In genomic region chr1:7341145-7341900, GRCh38 we compare ENCODE assay signal across 14 cellular contexts.
DNase-seq lines count a peak whose midpoint lies in the region; ATAC-seq and TF ChIP-seq lines count a peak whose summit lies in the region.
"Had no signal": no experiment of that assay in that cellular context is flagged by ENCODE, and none has a peak within 500 bp of the region (broad histone marks: within the 10 kb centered on the region; RNA-seq: fewer than 3 reads in every experiment).

No MANE protein-coding gene starts in this region.

- H3K4me1 ChIP-seq in BLaER1 treated with 17β-estradiol and CSF1 and Interleukin-3, amounts not matched to agents 10 nM and 100 nM = peaks cover 0 to 30% (median 19%) of the 10 kb centered on the region in 10 experiments; a peak in 14 of 20 replicates
- H3K4me1 ChIP-seq in spleen (no peaks in the 10 kb centered on the region), right lobe of liver (peaks cover 0 to 1% (median under 1%) of the 10 kb centered on the region in 4 donors)

- peak overlapping the region; percentile 87 for H3K27ac Mint-ChIP-seq in mesothelial cell of epicardium
- H3K27ac Mint-ChIP-seq: activated naive CD8-positive, alpha-beta T cell; stimulated activated naive CD8-positive, alpha-beta T cell treated with anti-CD3 and anti-CD28 coated beads, Interleukin-15, Interleukin-2, amounts not matched to agents 100 ng/mL and 50 ng/mL, for 24 hours had no signal

- TF ChIP-seq POLR2A in spleen (IDR thresholded peaks at IDR 0.05) = no peak
- no peak for TF ChIP-seq POLR2A in right lobe of liver (IDR thresholded peaks at IDR 0.05)

- ATAC-seq in right lobe of liver (no peak), HG02973 (IDR thresholded peaks at IDR 0.05; ENCODE audit: unreplicated experiment) (no peak)
- ATAC-seq: left lobe of liver had no signal

- peaks cover 14% of the 10 kb centered on the region for H3K4me1 Mint-ChIP-seq in mesothelial cell of epicardium

- 69 to 81% (median 77%) methylated on average over 10 to 11 of the region's 11 CpGs for WGBS in spleen, 5 donors
- 60% methylated on average over 4 of the region's 11 CpGs for WGBS in right lobe of liver (ENCODE audit: insufficient coverage, low coverage, low lambda C conversion rate, missing lambda C conversion rate)

- TF ChIP-seq CTCF in cardiac fibroblast (IDR thresholded peaks at IDR 0.05; ENCODE audit: low read depth, low read length) (no peak), mesothelial cell of epicardium (IDR thresholded peaks at IDR 0.05; ENCODE audit: unreplicated experiment) (no peak), spleen (IDR thresholded peaks at IDR 0.05 in 8 of 11, conservative IDR thresholded peaks at IDR 0.05 in 3 of 11) (no peak), right lobe of liver (IDR thresholded peaks at IDR 0.05) (no peak)

- no peak overlapping the region for H3K4me3 Mint-ChIP-seq in mesothelial cell of epicardium
- H3K4me3 Mint-ChIP-seq: activated naive CD8-positive, alpha-beta T cell; stimulated activated naive CD8-positive, alpha-beta T cell treated with anti-CD3 and anti-CD28 coated beads, Interleukin-15, Interleukin-2, amounts not matched to agents 100 ng/mL and 50 ng/mL, for 24 hours had no signal

- no peaks in the 10 kb centered on the region for H3K27me3 Mint-ChIP-seq in mesothelial cell of epicardium (ENCODE audit: low read depth)
- H3K27me3 Mint-ChIP-seq: activated naive CD8-positive, alpha-beta T cell; stimulated activated naive CD8-positive, alpha-beta T cell treated with anti-CD3 and anti-CD28 coated beads, Interleukin-15, Interleukin-2, amounts not matched to agents 100 ng/mL and 50 ng/mL, for 24 hours had no signal

- H3K27ac ChIP-seq in BLaER1 treated with 17β-estradiol and CSF1 and Interleukin-3, amounts not matched to agents 10 nM and 100 nM = no peak overlapping the region
- H3K27ac ChIP-seq in spleen (no peak overlapping the region), right lobe of liver (no peak overlapping the region)

- no peak overlapping the region for H3K4me3 ChIP-seq in BLaER1 treated with 17β-estradiol and CSF1 and Interleukin-3, amounts not matched to agents 10 nM and 100 nM
- H3K4me3 ChIP-seq in cardiac fibroblast (replicated peaks in 1 of 2; ENCODE audit: low read depth in 2 of 2, low read length in 2 of 2) = no peak overlapping the region
- no peak overlapping the region for H3K4me3 ChIP-seq in spleen
- no peak overlapping the region for H3K4me3 ChIP-seq in right lobe of liver

- H3K4me2 ChIP-seq in BLaER1 treated with 17β-estradiol and CSF1 and Interleukin-3, amounts not matched to agents 10 nM and 100 nM = peak overlapping the region in 6 of 11 experiments; percentile 19 to 59 (median 42); a peak in 10 of 22 replicates

- H4K20me1 ChIP-seq in BLaER1 treated with 17β-estradiol and CSF1 and Interleukin-3, amounts not matched to agents 10 nM and 100 nM = no peaks in the 10 kb centered on the region

- intact Hi-C loops in spleen (cut with DNase I; ENCODE audit: low total_unique reads) (no loop called here), right lobe of liver (cut with DNase I) (no loop called here)

- H3K27me3 ChIP-seq in BLaER1 treated with 17β-estradiol and CSF1 and Interleukin-3, amounts not matched to agents 10 nM and 100 nM = no peaks in the 10 kb centered on the region
- H3K27me3 ChIP-seq in spleen (replicated peaks in 1 of 7) = no peaks in the 10 kb centered on the region
- H3K27me3 ChIP-seq in right lobe of liver = no peaks in the 10 kb centered on the region

- H3K9me3 Mint-ChIP-seq in mesothelial cell of epicardium = peaks cover 5% of the 10 kb centered on the region
- H3K9me3 Mint-ChIP-seq: stimulated activated naive CD8-positive, alpha-beta T cell treated with anti-CD3 and anti-CD28 coated beads, Interleukin-15, Interleukin-2, amounts not matched to agents 100 ng/mL and 50 ng/mL, for 24 hours had no signal

- peaks cover 0 to 9% (median 0%) of the 10 kb centered on the region in 11 experiments; a peak in 3 of 22 replicates for H3K9me3 ChIP-seq in BLaER1 treated with 17β-estradiol and CSF1 and Interleukin-3, amounts not matched to agents 10 nM and 100 nM (replicated peaks in 1 of 11)
- H3K9me3 ChIP-seq in spleen (no peaks in the 10 kb centered on the region), right lobe of liver (no peaks in the 10 kb centered on the region)

- H3K36me3 ChIP-seq in BLaER1 treated with 17β-estradiol and CSF1 and Interleukin-3, amounts not matched to agents 10 nM and 100 nM = no peaks in the 10 kb centered on the region
- H3K36me3 ChIP-seq in spleen (no peaks in the 10 kb centered on the region), right lobe of liver (no peaks in the 10 kb centered on the region)

- DNase-seq in NCI-H1694 (lab: John Stamatoyannopoulos, UW) (peak; percentile 36), cardiac fibroblast (ENCODE audit: low read depth in 2 of 2) (peak; percentile 20 to 38), mesothelial cell of epicardium (ENCODE audit: low spot score in 2 of 2, unreplicated experiment in 2 of 2) (peak in 1 of 2 experiments; percentile 52), RKO (ENCODE audit: low spot score) (no peak), spleen (no peak), right lobe of liver (no peak)
- DNase-seq: dermis blood vessel endothelial cell, GF-D8, NCI-H446 treated with DMSO at 0.1 percent for 48 hours had no signal

- H3K36me3 Mint-ChIP-seq in mesothelial cell of epicardium = no peaks in the 10 kb centered on the region
- H3K36me3 Mint-ChIP-seq: activated naive CD8-positive, alpha-beta T cell had no signal

- no peak overlapping the region for H3K9ac ChIP-seq in BLaER1 treated with 17β-estradiol and CSF1 and Interleukin-3, amounts not matched to agents 10 nM and 100 nM

Comparison
In these comparisons a context has a peak if more than half of its experiments do, and no peak if none do; other contexts are left out.
1. DNase-seq: peak in NCI-H1694 (single experiment) and cardiac fibroblast (2 of 2); none in RKO (single experiment), spleen (single experiment) and right lobe of liver (0 of 3).